Comparison of ENCODE assay signal across 19 cellular contexts in the genomic region with DNA sequence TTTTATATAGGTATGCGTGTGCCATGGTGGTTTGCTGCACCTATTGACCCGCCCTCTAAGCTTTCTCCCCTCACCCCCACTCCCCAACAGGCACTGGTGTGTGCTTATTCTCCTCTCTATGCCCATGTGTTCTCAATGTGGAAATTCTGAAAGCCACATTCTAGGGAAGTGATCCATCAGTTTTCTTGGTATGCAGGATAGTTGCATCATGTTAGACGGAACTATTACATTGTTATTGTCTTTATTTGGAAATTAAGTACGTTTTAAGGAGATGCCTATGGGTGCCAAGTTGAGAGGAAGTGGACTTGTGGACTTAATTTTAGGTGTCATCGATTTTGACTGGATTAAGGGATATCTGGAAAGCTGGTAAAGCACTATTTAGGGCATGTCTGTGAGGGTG.
"Had no signal": no experiment of that assay in that cellular context is flagged by ENCODE, and none has a peak within 500 bp of the region (broad histone marks: within the 10 kb centered on the region; RNA-seq: fewer than 3 reads in every experiment).

No MANE protein-coding gene starts in this region.

- H3K27me3 Mint-ChIP-seq: activated CD4-positive, alpha-beta T cell treated with anti-CD3 and anti-CD28 coated beads, Interleukin-2, amount 10 ng/mL, durations not matched to agents 7 days and 5 days had no signal

- H3K27me3 ChIP-seq: gastroesophageal sphincter, transverse colon, uterus had no signal

- H3K9me3 Mint-ChIP-seq: activated CD4-positive, alpha-beta T cell treated with anti-CD3 and anti-CD28 coated beads, Interleukin-2, amount 10 ng/mL, durations not matched to agents 7 days and 5 days; effector memory CD8-positive, alpha-beta T cell had no signal

- ATAC-seq: activated CD4-positive, CD25-positive, alpha-beta regulatory T cell treated with anti-CD3 and anti-CD28 coated beads, Interleukin-2, amount 50 U/mL, for 24 hours; effector memory CD8-positive, alpha-beta T cell; gastroesophageal sphincter; heart left ventricle; stimulated activated naive CD8-positive, alpha-beta T cell treated with anti-CD3 and anti-CD28 coated beads, Interleukin-15, Interleukin-2, amounts not matched to agents 100 U/mL and 50 U/mL, for 24 hours had no signal

- H3K9me3 ChIP-seq: esophagus squamous epithelium, gastroesophageal sphincter, heart left ventricle, left ventricle myocardium inferior, transverse colon, uterus had no signal

- H3K27ac Mint-ChIP-seq: activated CD4-positive, alpha-beta T cell treated with anti-CD3 and anti-CD28 coated beads, Interleukin-2, amount 10 ng/mL, durations not matched to agents 7 days and 5 days; effector memory CD8-positive, alpha-beta T cell had no signal

- H3K4me3 Mint-ChIP-seq: activated CD4-positive, alpha-beta T cell treated with anti-CD3 and anti-CD28 coated beads, Interleukin-2, amount 10 ng/mL, durations not matched to agents 7 days and 5 days; effector memory CD8-positive, alpha-beta T cell had no signal

- H3K27ac ChIP-seq: esophagus squamous epithelium, gastroesophageal sphincter, heart left ventricle, left ventricle myocardium inferior, transverse colon, uterus had no signal

- H3K36me3 ChIP-seq: esophagus squamous epithelium, gastroesophageal sphincter, heart left ventricle, left ventricle myocardium inferior, transverse colon, uterus had no signal

- H3K4me1 ChIP-seq: esophagus squamous epithelium, gastroesophageal sphincter, heart left ventricle, left ventricle myocardium inferior, transverse colon, uterus had no signal

- DNase-seq: activated CD4-positive, alpha-beta T cell treated with anti-CD3 and anti-CD28 coated beads, Interleukin-2, amount 10 ng/mL, durations not matched to agents 7 days and 5 days; activated CD8-positive, alpha-beta memory T cell treated with anti-CD3 and anti-CD28 coated beads, Interleukin-2, amount 50 U/mL, for 48 hours; activated effector memory CD4-positive, alpha-beta T cell treated with anti-CD3 and anti-CD28 coated beads, Interleukin-2, amount 50 U/mL, for 16 hours; activated naive CD4-positive, alpha-beta T cell treated with anti-CD3 and anti-CD28 coated beads, Interleukin-2, amount 50 U/mL, for 16 hours; activated T-cell treated with anti-CD3 and anti-CD28 coated beads, Interleukin-2, amount 50 U/mL, for 48 hours; effector memory CD8-positive, alpha-beta T cell; esophagus squamous epithelium; heart left ventricle; kidney glomerular epithelial cell; left ventricle myocardium inferior; mammary epithelial cell; midbrain; occipital lobe; stimulated activated CD4-positive, alpha-beta T cell treated with anti-CD3 and anti-CD28 coated beads, Interleukin-2, amount 100 ng/mL, for 24 hours; stimulated activated naive CD8-positive, alpha-beta T cell treated with anti-CD3 and anti-CD28 coated beads, Interleukin-15, Interleukin-2, amounts not matched to agents 100 U/mL and 50 U/mL, for 24 hours; transverse colon; uterus had no signal

- H3K4me1 Mint-ChIP-seq: activated CD4-positive, alpha-beta T cell treated with anti-CD3 and anti-CD28 coated beads, Interleukin-2, amount 10 ng/mL, durations not matched to agents 7 days and 5 days had no signal

- H3K4me3 ChIP-seq: esophagus squamous epithelium, gastroesophageal sphincter, heart left ventricle, left ventricle myocardium inferior, transverse colon, uterus had no signal
